Comparison of ENCODE assay signal across 8 cellular contexts in the genomic region with DNA sequence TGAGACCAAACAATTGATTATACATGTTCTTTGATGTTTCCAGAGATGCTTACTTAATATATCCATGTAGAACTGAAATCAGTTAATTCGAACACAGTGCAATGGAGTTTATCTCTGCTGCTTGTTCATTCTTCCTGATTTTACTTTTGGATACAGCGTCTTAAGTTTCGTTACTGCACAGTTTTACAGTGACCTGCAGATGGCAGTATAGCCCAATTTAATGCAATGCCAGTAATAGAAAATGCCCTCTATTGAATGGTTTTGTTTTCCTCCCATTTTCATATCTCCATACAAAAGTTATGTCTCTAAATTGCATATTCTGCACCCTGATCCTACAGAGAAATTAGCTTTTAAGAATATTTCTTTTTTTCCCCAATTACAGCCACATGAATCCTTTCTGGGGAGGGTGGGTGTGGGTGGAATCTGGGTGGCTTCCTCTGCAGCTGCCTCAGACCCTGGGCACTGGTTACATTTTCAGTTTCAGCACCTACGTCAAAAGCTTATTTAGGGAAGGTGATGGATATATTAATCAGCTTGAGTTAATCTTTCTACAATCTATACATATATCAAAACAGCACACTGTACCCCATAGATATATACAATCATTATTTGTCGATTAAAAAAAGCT.
A peak's percentile ranks its signal among the peaks of the same experiment; 100 is the strongest.
DNase-seq lines count a peak whose midpoint lies in the region; TF ChIP-seq lines count a peak whose summit lies in the region.

No MANE protein-coding gene starts in this region.

- TF ChIP-seq POLR2A in ovary (IDR thresholded peaks at IDR 0.05) = no peak

- H3K27ac ChIP-seq in ovary = no peak overlapping the region

- H3K27me3 ChIP-seq in ovary = no peaks in the 10 kb centered on the region

- H3K4me3 ChIP-seq in HFF-Myc (replicated peaks; ENCODE audit: low read depth, low read length) (no peak overlapping the region), fibroblast of mammary gland (ENCODE audit: control insufficient read depth, low read depth, low read length) (no peak overlapping the region), ovary (no peak overlapping the region)

- no peaks in the 10 kb centered on the region for H3K9me3 ChIP-seq in ovary

- DNase-seq in stimulated activated CD8-positive, alpha-beta memory T cell treated with anti-CD3 and anti-CD28 coated beads, Interleukin-12 subunit alpha, Interleukin-12 subunit beta, amount 100 ng/mL, for 1 hour (ENCODE audit: low read depth) = peak; percentile 27
- DNase-seq in stimulated activated CD8-positive, alpha-beta memory T cell treated with anti-CD3 and anti-CD28 coated beads, Interleukin-4, amount 100 ng/mL, for 48 hours = no peak
- DNase-seq in HFF-Myc (ENCODE audit: extremely low read depth, low read depth) = peak; percentile 19
- peak; percentile 66 for DNase-seq in NCI-H2171 treated with DMSO at 0.1 percent for 48 hours (lab: John Stamatoyannopoulos, UW)
- DNase-seq in activated CD4-positive, alpha-beta T cell treated with anti-CD3 and anti-CD28 coated beads, Interleukin-2, amount 50 U/mL, for 4 hours = peak; percentile 4 to 9
- peak; percentile 57 for DNase-seq in fibroblast of mammary gland (ENCODE audit: low read depth)
- no peak for DNase-seq in ovary
- DNase-seq in T1000 (lab: John Stamatoyannopoulos, UW) = no peak

- no peaks in the 10 kb centered on the region for H3K4me1 ChIP-seq in ovary (ENCODE audit: insufficient read depth)

- 24 to 27% (median 26%) methylated on average over 5 of the region's 5 CpGs for WGBS in ovary, 3 donors

- no peaks in the 10 kb centered on the region for H3K36me3 ChIP-seq in ovary

- intact Hi-C loops in ovary (cut with DNase I) = loop anchor here in 1 of 4 donors (10.0 kb wide), 1 partner anchor 215 kb away; no protein-coding TSS in a partner anchor

- no peak for TF ChIP-seq EP300 in ovary (IDR thresholded peaks at IDR 0.05)

- peak; percentile 56 for TF ChIP-seq CTCF in HFF-Myc (IDR thresholded peaks at IDR 0.05; ENCODE audit: low read depth, low read length, missing control alignments)
- TF ChIP-seq CTCF in fibroblast of mammary gland (conservative IDR thresholded peaks at IDR 0.05; ENCODE audit: control insufficient read depth, insufficient read depth, low read depth, low read length) = peak; percentile 80
- TF ChIP-seq CTCF in ovary (IDR thresholded peaks at IDR 0.05) = peak; percentile 34 to 58 (median 37)

Comparison
In these comparisons a context has a peak if more than half of its experiments do, and no peak if none do; other contexts are left out.
1. DNase-seq: peak in stimulated activated CD8-positive, alpha-beta memory T cell treated with anti-CD3 and anti-CD28 coated beads, Interleukin-12 subunit alpha, Interleukin-12 subunit beta, amount 100 ng/mL, for 1 hour (single experiment), HFF-Myc (single experiment), NCI-H2171 treated with DMSO at 0.1 percent for 48 hours (single experiment), activated CD4-positive, alpha-beta T cell treated with anti-CD3 and anti-CD28 coated beads, Interleukin-2, amount 50 U/mL, for 4 hours (2 of 2) and fibroblast of mammary gland (single experiment); none in stimulated activated CD8-positive, alpha-beta memory T cell treated with anti-CD3 and anti-CD28 coated beads, Interleukin-4, amount 100 ng/mL, for 48 hours (single experiment), ovary (0 of 5) and T1000 (single experiment).
2. Peak in every context shown above with its lines, with median percentiles within 50 percentile points of each other: CTCF ChIP-seq.